ENCODE assay signal across 2 cellular contexts in genomic region chr2:64787698-64788097, GRCh38.
TF ChIP-seq lines count a peak whose summit lies in the region.

No MANE protein-coding gene starts in this region.

TF ChIP-seq in A549, 52 proteins besides CTCF, POLR2A, EP300 and RAD21 (continued from another document):
- TF ChIP-seq USF2 (IDR thresholded peaks at IDR 0.05), result 0 out of 2 replicates have a peak, but pooled peaks have one; percentile 19
TF ChIP-seq in A549: peak in this region for 1.

TF ChIP-seq in GM23338, 12 proteins besides CTCF, POLR2A, EP300 and RAD21 (continued from another document):
- TF ChIP-seq JUNB (IDR thresholded peaks at IDR 0.05; ENCODE audit: unreplicated experiment), result no peak
- no peak for TF ChIP-seq ZNF462 (CRISPR knock-in tag; IDR thresholded peaks at IDR 0.05)
- TF ChIP-seq ZNF331 (CRISPR knock-in tag; IDR thresholded peaks at IDR 0.05; ENCODE audit: low read depth), result no peak
- TF ChIP-seq EZH2phosphoT487 (IDR thresholded peaks at IDR 0.05; ENCODE audit: unreplicated experiment), result no peak
- TF ChIP-seq EZH2 (IDR thresholded peaks at IDR 0.05; ENCODE audit: low read depth, unreplicated experiment), result no peak
- TF ChIP-seq NANOG (IDR thresholded peaks at IDR 0.05; ENCODE audit: borderline replicate concordance), result no peak
- no peak for TF ChIP-seq STAT1 (IDR thresholded peaks at IDR 0.05; ENCODE audit: unreplicated experiment)
- TF ChIP-seq ZNF114 (CRISPR knock-in tag; IDR thresholded peaks at IDR 0.05), result no peak
